8 cellular contexts compared by ENCODE assay signal in the genomic region with DNA sequence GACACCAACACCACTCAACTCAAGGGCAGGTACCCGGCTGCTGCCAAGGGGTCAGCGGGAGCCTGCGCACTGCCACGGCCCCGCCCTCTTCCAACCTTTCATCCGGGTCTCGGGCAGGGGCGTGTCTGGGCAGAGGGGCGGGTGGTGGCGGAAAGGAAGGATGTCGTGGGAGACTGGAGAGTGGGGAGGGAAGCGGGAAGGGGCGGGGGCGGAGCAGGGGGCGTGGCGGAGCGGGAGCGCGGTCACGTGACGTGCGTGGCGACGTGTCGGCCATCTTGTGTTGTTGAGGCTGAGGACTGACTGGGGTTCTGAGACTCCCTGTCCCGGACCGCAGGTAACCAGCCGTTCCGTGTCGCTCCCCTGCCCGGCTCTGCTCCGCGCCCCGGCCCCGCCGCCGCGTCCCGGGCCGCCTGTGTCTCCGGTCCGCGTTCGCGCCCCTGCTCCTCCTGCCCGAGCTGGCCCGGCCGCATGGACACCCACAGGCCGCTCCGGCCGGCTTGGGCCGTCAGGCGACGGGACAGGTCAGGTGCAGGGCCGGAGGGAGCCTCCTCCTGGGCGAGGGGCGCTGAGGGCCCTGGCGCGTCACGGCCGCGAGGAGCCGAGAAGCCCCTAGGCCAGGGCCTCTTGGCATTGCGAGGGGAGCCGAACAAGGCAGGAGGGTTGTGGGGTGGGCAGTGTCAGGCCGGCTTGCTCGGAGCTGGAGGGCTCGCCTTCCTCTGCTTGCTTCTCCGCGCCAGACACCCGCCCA. TPM values are rescaled to one million over a fixed set of nuclear protein-coding genes. Genes with fewer than 3 reads are reported as not detected.
DNase-seq lines count a peak whose midpoint lies in the region; ATAC-seq and TF ChIP-seq lines count a peak whose summit lies in the region.

A gene with protein sequence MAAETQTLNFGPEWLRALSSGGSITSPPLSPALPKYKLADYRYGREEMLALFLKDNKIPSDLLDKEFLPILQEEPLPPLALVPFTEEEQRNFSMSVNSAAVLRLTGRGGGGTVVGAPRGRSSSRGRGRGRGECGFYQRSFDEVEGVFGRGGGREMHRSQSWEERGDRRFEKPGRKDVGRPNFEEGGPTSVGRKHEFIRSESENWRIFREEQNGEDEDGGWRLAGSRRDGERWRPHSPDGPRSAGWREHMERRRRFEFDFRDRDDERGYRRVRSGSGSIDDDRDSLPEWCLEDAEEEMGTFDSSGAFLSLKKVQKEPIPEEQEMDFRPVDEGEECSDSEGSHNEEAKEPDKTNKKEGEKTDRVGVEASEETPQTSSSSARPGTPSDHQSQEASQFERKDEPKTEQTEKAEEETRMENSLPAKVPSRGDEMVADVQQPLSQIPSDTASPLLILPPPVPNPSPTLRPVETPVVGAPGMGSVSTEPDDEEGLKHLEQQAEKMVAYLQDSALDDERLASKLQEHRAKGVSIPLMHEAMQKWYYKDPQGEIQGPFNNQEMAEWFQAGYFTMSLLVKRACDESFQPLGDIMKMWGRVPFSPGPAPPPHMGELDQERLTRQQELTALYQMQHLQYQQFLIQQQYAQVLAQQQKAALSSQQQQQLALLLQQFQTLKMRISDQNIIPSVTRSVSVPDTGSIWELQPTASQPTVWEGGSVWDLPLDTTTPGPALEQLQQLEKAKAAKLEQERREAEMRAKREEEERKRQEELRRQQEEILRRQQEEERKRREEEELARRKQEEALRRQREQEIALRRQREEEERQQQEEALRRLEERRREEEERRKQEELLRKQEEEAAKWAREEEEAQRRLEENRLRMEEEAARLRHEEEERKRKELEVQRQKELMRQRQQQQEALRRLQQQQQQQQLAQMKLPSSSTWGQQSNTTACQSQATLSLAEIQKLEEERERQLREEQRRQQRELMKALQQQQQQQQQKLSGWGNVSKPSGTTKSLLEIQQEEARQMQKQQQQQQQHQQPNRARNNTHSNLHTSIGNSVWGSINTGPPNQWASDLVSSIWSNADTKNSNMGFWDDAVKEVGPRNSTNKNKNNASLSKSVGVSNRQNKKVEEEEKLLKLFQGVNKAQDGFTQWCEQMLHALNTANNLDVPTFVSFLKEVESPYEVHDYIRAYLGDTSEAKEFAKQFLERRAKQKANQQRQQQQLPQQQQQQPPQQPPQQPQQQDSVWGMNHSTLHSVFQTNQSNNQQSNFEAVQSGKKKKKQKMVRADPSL (N-terminal part only) (plus strand): TSS at position 273 of the 748 bp plus-strand sequence. CDS start 37,867 bp downstream, outside the sequence.

- peaks cover 0 to 6% (median 0%) of the 10 kb centered on the region in 7 donors for H3K9me3 Mint-ChIP-seq in CD14-positive monocyte

- H3K36me3 Mint-ChIP-seq in CD14-positive monocyte, result peaks cover 9 to 10% of the 10 kb centered on the region in 2 donors

- no peak for TF ChIP-seq CTCF in CD14-positive monocyte (IDR thresholded peaks at IDR 0.05)

- DNase-seq in CD14-positive monocyte (ENCODE audit: low spot score) (peak; percentile 91), NCI-H774 (lab: John Stamatoyannopoulos, UW) (peak; percentile 96), dedifferentiated amniotic fluid mesenchymal stem cell (ENCODE audit: extremely low spot score) (peak; percentile 86), left lobe of liver (ENCODE audit: low spot score) (peak; percentile 98)
- DNase-seq in activated CD4-positive, alpha-beta T cell treated with anti-CD3 and anti-CD28 coated beads, Interleukin-2, amount 50 U/mL, for 24 hours (ENCODE audit: low read depth in 1 of 2, low spot score in 1 of 2), result peak; percentile 85 to 93
- DNase-seq in stimulated activated CD4-positive, alpha-beta T cell treated with anti-CD3 and anti-CD28 coated beads, Interleukin-2, amount 100 ng/mL, for 24 hours, result peak; percentile 96 to 97

- intact Hi-C loops in CD14-positive monocyte (cut with micrococcal nuclease), result loop anchor here (10.0 kb wide), 2 partner anchors 142 to 1182 kb away; a partner anchor contains a TSS

- peaks cover 34% of the 10 kb centered on the region for H3K4me1 Mint-ChIP-seq in CD14-positive monocyte

- ATAC-seq in GM19397 (IDR thresholded peaks at IDR 0.05; ENCODE audit: unreplicated experiment), result peak; percentile 83
- ATAC-seq in HG03565 (IDR thresholded peaks at IDR 0.05; ENCODE audit: unreplicated experiment), result peak; percentile 56
- ATAC-seq in left lobe of liver, result peak; percentile 94

- H3K4me3 Mint-ChIP-seq in CD14-positive monocyte, result peak within 1 kb of the TSS; percentile 90 to 96

- H3K27ac Mint-ChIP-seq in CD14-positive monocyte, result peak within 1 kb of the TSS; percentile 89 to 96 (median 93)

- H3K27me3 Mint-ChIP-seq in CD14-positive monocyte (ENCODE audit: low read depth in 3 of 3), result peaks cover 2 to 5% (median 4%) of the 10 kb centered on the region in 3 donors

RNA-seq across cellular contexts. Expression of the gene that starts here (rescaled TPM):
- polyA plus RNA-seq in CD14-positive monocyte, result 10 to 100 TPM in 1 of 2 donors, 1 to 10 TPM in 1; 7.7 to 17.3 TPM
- total RNA-seq in left lobe of liver, result 27.8 TPM

Comparison
In these comparisons a context has a peak if more than half of its experiments do, and no peak if none do; other contexts are left out.
1. Peak in every context shown above with its lines: DNase-seq and ATAC-seq.